Comparison of ENCODE assay signal across 1 cellular context in genomic region chr17:76383645-76384221, GRCh38.
TF ChIP-seq lines count a peak whose summit lies in the region.

No MANE protein-coding gene starts in this region.

TF ChIP-seq in K562, 482 proteins besides CTCF, POLR2A, EP300 and RAD21 (continued from another document and continues in another):
- TF ChIP-seq UBTF (IDR thresholded peaks at IDR 0.05; ENCODE audit: borderline replicate concordance in 1 of 2, low read depth in 2 of 2, low read length in 2 of 2): peak; percentile 71 to 91; a peak in 2 of 4 replicates
- 0 out of 2 replicates have a peak, but pooled peaks have one; percentile 7 for TF ChIP-seq ZBTB33 (CRISPR knock-in tag; IDR thresholded peaks at IDR 0.05)
- no peak for TF ChIP-seq ZNF24 (IDR thresholded peaks at IDR 0.05)
- TF ChIP-seq FOXK1 (CRISPR knock-in tag; IDR thresholded peaks at IDR 0.05; ENCODE audit: borderline replicate concordance): 0 out of 2 replicates have a peak, but pooled peaks have one; percentile 71
- peak; percentile 91 for TF ChIP-seq MEF2D (tag; conservative IDR thresholded peaks at IDR 0.05; ENCODE audit: low read depth)
- no peak for TF ChIP-seq DMBX1 (CRISPR knock-in tag; IDR thresholded peaks at IDR 0.05; ENCODE audit: borderline replicate concordance)
- no peak for TF ChIP-seq PTRF (tag; IDR thresholded peaks at IDR 0.05)
- no peak for TF ChIP-seq CAMTA2 (CRISPR knock-in tag; conservative IDR thresholded peaks at IDR 0.05)
- peak; percentile 58 for TF ChIP-seq NFIC (IDR thresholded peaks at IDR 0.05)
- 0 out of 2 replicates have a peak, but pooled peaks have one; percentile 42 for TF ChIP-seq ZNF76 (CRISPR knock-in tag; IDR thresholded peaks at IDR 0.05; ENCODE audit: borderline replicate concordance)
- TF ChIP-seq RB1 (IDR thresholded peaks at IDR 0.05; ENCODE audit: low read depth): no peak
- peak; percentile 62; the same call in 1 of the 2 replicates for TF ChIP-seq GABPB1 (CRISPR knock-in tag; IDR thresholded peaks at IDR 0.05)
- no peak for TF ChIP-seq RBM34 (IDR thresholded peaks at IDR 0.05; ENCODE audit: borderline replicate concordance, insufficient read depth, low read length)
- TF ChIP-seq NBN (IDR thresholded peaks at IDR 0.05; ENCODE audit: low read depth): 0 out of 2 replicates have a peak, but pooled peaks have one; percentile 24
- 0 out of 2 replicates have a peak, but pooled peaks have one; percentile 41 for TF ChIP-seq ZNF232 (CRISPR knock-in tag; IDR thresholded peaks at IDR 0.05)
- TF ChIP-seq CREM (IDR thresholded peaks at IDR 0.05; ENCODE audit: low read depth): peak; percentile 76
- 0 out of 2 replicates have a peak, but pooled peaks have one; percentile 4 for TF ChIP-seq BHLHE40 (IDR thresholded peaks at IDR 0.05; ENCODE audit: low read length)
- no peak for TF ChIP-seq GTF3C2 (IDR thresholded peaks at IDR 0.05; ENCODE audit: borderline replicate concordance, extremely low read depth, insufficient read length)
- 0 out of 4 replicates have a peak, but pooled peaks of 1 of the 2 experiments have one; percentile 23 for TF ChIP-seq TRIM24 (IDR thresholded peaks at IDR 0.05)
- TF ChIP-seq ETV1 (tag; conservative IDR thresholded peaks at IDR 0.05; ENCODE audit: low read depth): peak; percentile 35; the same call in 1 of the 2 replicates
- TF ChIP-seq TAL1 (IDR thresholded peaks at IDR 0.05): 0 out of 2 replicates have a peak, but pooled peaks have one; percentile 3
- 0 out of 2 replicates have a peak, but pooled peaks have one; percentile 41 for TF ChIP-seq SMARCA5 (IDR thresholded peaks at IDR 0.05)
- peak; percentile 53 for TF ChIP-seq DPF2 (IDR thresholded peaks at IDR 0.05)
- 0 out of 2 replicates have a peak, but pooled peaks have one; percentile 24 for TF ChIP-seq ZNF431 (CRISPR knock-in tag; IDR thresholded peaks at IDR 0.05)
- TF ChIP-seq SIN3A (IDR thresholded peaks at IDR 0.05; ENCODE audit: borderline replicate concordance in 2 of 2, control insufficient read depth in 1 of 2, low read depth in 2 of 2, low read length in 2 of 2): peak in 1 of 2 experiments; percentile 68; a peak in 1 of 4 replicates
- TF ChIP-seq TBP (optimal IDR thresholded peaks at IDR 0.05; ENCODE audit: low read depth, low read length): peak; percentile 38
- TF ChIP-seq ZNF224 (CRISPR knock-in tag; IDR thresholded peaks at IDR 0.05): 0 out of 2 replicates have a peak, but pooled peaks have one; percentile 50
- TF ChIP-seq TAF1 (IDR thresholded peaks at IDR 0.05; ENCODE audit: control insufficient read depth, extremely low read depth, insufficient read depth, low read length, severe bottlenecking): peak; percentile 10
- peak in 1 of 2 experiments; percentile 53; a peak in 1 of 4 replicates for TF ChIP-seq MNT (conservative IDR thresholded peaks at IDR 0.05)
- TF ChIP-seq HDAC2 (IDR thresholded peaks at IDR 0.05): 0 out of 2 replicates have a peak, but pooled peaks have one; percentile 50
- TF ChIP-seq, protein P1, sequence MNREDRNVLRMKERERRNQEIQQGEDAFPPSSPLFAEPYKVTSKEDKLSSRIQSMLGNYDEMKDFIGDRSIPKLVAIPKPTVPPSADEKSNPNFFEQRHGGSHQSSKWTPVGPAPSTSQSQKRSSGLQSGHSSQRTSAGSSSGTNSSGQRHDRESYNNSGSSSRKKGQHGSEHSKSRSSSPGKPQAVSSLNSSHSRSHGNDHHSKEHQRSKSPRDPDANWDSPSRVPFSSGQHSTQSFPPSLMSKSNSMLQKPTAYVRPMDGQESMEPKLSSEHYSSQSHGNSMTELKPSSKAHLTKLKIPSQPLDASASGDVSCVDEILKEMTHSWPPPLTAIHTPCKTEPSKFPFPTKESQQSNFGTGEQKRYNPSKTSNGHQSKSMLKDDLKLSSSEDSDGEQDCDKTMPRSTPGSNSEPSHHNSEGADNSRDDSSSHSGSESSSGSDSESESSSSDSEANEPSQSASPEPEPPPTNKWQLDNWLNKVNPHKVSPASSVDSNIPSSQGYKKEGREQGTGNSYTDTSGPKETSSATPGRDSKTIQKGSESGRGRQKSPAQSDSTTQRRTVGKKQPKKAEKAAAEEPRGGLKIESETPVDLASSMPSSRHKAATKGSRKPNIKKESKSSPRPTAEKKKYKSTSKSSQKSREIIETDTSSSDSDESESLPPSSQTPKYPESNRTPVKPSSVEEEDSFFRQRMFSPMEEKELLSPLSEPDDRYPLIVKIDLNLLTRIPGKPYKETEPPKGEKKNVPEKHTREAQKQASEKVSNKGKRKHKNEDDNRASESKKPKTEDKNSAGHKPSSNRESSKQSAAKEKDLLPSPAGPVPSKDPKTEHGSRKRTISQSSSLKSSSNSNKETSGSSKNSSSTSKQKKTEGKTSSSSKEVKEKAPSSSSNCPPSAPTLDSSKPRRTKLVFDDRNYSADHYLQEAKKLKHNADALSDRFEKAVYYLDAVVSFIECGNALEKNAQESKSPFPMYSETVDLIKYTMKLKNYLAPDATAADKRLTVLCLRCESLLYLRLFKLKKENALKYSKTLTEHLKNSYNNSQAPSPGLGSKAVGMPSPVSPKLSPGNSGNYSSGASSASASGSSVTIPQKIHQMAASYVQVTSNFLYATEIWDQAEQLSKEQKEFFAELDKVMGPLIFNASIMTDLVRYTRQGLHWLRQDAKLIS (CRISPR knock-in tag; IDR thresholded peaks at IDR 0.05): 0 out of 2 replicates have a peak, but pooled peaks have one; percentile 80
- TF ChIP-seq SOX6 (IDR thresholded peaks at IDR 0.05): no peak
- peak; percentile 15 for TF ChIP-seq SMAD1 (IDR thresholded peaks at IDR 0.05; ENCODE audit: low read depth, low read length, partially characterized antibody)
- peak; percentile 58 for TF ChIP-seq CHD2 (IDR thresholded peaks at IDR 0.05; ENCODE audit: low read depth, low read length)
- no peak for TF ChIP-seq ZFP30 (CRISPR knock-in tag; IDR thresholded peaks at IDR 0.05; ENCODE audit: borderline replicate concordance)
- TF ChIP-seq ATF3 (IDR thresholded peaks at IDR 0.05): no peak
- 0 out of 2 replicates have a peak, but pooled peaks have one; percentile 47 for TF ChIP-seq ATF3 (CRISPR knock-in tag; conservative IDR thresholded peaks at IDR 0.05)
- peak; percentile 39 for TF ChIP-seq FIP1L1 (IDR thresholded peaks at IDR 0.05; ENCODE audit: low read depth, low read length, poor library complexity, severe bottlenecking)
- no peak for TF ChIP-seq SIX5 (IDR thresholded peaks at IDR 0.05; ENCODE audit: borderline replicate concordance in 1 of 2, insufficient read depth in 1 of 2, low read depth in 1 of 2, low read length in 2 of 2)
- TF ChIP-seq, protein P2, sequence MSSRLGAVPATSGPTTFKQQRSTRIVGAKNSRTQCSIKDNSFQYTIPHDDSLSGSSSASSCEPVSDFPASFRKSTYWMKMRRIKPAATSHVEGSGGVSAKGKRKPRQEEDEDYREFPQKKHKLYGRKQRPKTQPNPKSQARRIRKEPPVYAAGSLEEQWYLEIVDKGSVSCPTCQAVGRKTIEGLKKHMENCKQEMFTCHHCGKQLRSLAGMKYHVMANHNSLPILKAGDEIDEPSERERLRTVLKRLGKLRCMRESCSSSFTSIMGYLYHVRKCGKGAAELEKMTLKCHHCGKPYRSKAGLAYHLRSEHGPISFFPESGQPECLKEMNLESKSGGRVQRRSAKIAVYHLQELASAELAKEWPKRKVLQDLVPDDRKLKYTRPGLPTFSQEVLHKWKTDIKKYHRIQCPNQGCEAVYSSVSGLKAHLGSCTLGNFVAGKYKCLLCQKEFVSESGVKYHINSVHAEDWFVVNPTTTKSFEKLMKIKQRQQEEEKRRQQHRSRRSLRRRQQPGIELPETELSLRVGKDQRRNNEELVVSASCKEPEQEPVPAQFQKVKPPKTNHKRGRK (tag; IDR thresholded peaks at IDR 0.05): no peak
- peak; percentile 58; the same call in 1 of the 2 replicates for TF ChIP-seq ZBTB1 (CRISPR knock-in tag; IDR thresholded peaks at IDR 0.05; ENCODE audit: borderline replicate concordance, low read depth)
- peak in 1 of 2 experiments; percentile 74; a peak in 3 of 4 replicates for TF ChIP-seq MAZ (CRISPR knock-in tag; conservative IDR thresholded peaks at IDR 0.05 in 1 of 2, IDR thresholded peaks at IDR 0.05 in 1 of 2)
- peak; percentile 50 for TF ChIP-seq GABPA (tag; conservative IDR thresholded peaks at IDR 0.05; ENCODE audit: low read depth)
- TF ChIP-seq PCBP1 (IDR thresholded peaks at IDR 0.05; ENCODE audit: low read depth, low read length, poor library complexity, severe bottlenecking): peak; percentile 15
- no peak for TF ChIP-seq PHB (CRISPR knock-in tag; IDR thresholded peaks at IDR 0.05)
- TF ChIP-seq HLTF (IDR thresholded peaks at IDR 0.05): no peak
- 0 out of 2 replicates have a peak, but pooled peaks have one; percentile 8 for TF ChIP-seq FOXP1 (CRISPR knock-in tag; IDR thresholded peaks at IDR 0.05)
- no peak for TF ChIP-seq ATF1 (CRISPR knock-in tag; IDR thresholded peaks at IDR 0.05)
- peak; percentile 48 for TF ChIP-seq ATF1 (tag; IDR thresholded peaks at IDR 0.05)
- peak; percentile 3; the same call in 1 of the 2 replicates for TF ChIP-seq VEZF1 (CRISPR knock-in tag; IDR thresholded peaks at IDR 0.05)
